Comparison of ENCODE assay signal across 24 cellular contexts in genomic region chr7:83472376-83472775, GRCh38.
"Had no signal": no experiment of that assay in that cellular context is flagged by ENCODE, and none has a peak within 500 bp of the region (broad histone marks: within the 10 kb centered on the region; RNA-seq: fewer than 3 reads in every experiment).

No MANE protein-coding gene starts in this region.

- H3K4me3 ChIP-seq: colonic mucosa, esophagus squamous epithelium, gastrocnemius medialis, heart right ventricle, left lung, lower lobe of right lung, mucosa of descending colon had no signal

- H3K27me3 ChIP-seq: colonic mucosa, esophagus squamous epithelium, gastrocnemius medialis, heart right ventricle, left lung had no signal

- H3K4me1 ChIP-seq: colonic mucosa, gastrocnemius medialis, lower lobe of right lung had no signal

- ATAC-seq: effector memory CD8-positive, alpha-beta T cell; esophagus mucosa; gastrocnemius medialis; heart right ventricle; left colon; left lung; left ventricle myocardium superior; lower lobe of right lung; mucosa of descending colon; naive thymus-derived CD4-positive, alpha-beta T cell had no signal

- H3K9me3 ChIP-seq: colonic mucosa, esophagus squamous epithelium, gastrocnemius medialis, heart right ventricle, left lung, lower lobe of right lung, mucosa of descending colon had no signal

- H3K36me3 ChIP-seq: colonic mucosa, esophagus squamous epithelium, gastrocnemius medialis, heart right ventricle, left lung, lower lobe of right lung had no signal

- DNase-seq: colonic mucosa; cortex of kidney; effector CD8-positive, alpha-beta T cell; effector memory CD8-positive, alpha-beta T cell; endodermal cell; erythroblast; esophagus squamous epithelium; foreskin fibroblast; foreskin melanocyte; gastrocnemius medialis; glutamatergic neuron; head of caudate nucleus; heart right ventricle; hippocampal formation; kidney glomerular epithelial cell; left colon; left lung; left ventricle myocardium superior; lower lobe of right lung; mesenchymal stem cell; mucosa of descending colon; naive thymus-derived CD4-positive, alpha-beta T cell had no signal

- H3K27ac ChIP-seq: colonic mucosa, epithelial cell of prostate, esophagus squamous epithelium, gastrocnemius medialis, heart right ventricle, left lung, lower lobe of right lung had no signal
